ENCODE assay signal across 2 cellular contexts in the genomic region with DNA sequence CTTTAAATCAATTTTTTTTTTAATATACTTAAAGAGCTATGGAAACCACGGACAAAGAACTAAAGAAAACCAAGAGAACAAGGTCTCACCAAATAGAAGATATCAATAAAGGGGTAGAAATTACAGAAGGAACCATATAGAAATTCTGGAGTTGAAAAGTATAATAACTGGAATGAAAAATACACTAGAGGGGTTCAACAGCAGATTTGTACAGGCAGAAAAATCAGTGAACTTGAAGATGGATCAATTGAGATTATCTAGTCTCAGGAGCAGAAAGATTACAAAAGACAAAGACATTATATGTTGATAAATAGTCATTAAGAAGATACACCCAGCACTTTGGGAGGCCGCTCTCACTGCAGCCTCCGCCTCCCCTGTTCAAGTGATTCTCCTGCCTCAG.
TF ChIP-seq lines count a peak whose summit lies in the region.

No MANE protein-coding gene starts in this region.

TF ChIP-seq in HepG2, 621 proteins besides CTCF, POLR2A, EP300 and RAD21:
- TF ChIP-seq ZSCAN31 (CRISPR knock-in tag; IDR thresholded peaks at IDR 0.05; ENCODE audit: low read depth) = no peak
- TF ChIP-seq ZNF30 (CRISPR knock-in tag; IDR thresholded peaks at IDR 0.05) = no peak
- TF ChIP-seq ZNF160 (CRISPR knock-in tag; IDR thresholded peaks at IDR 0.05) = peak; percentile 99

TF ChIP-seq in K562, 482 proteins besides CTCF, POLR2A, EP300 and RAD21:
- TF ChIP-seq TRIM28 (IDR thresholded peaks at IDR 0.05) (peak; percentile 77), MYC (IDR thresholded peaks at IDR 0.05; ENCODE audit: low read depth, low read length) (no peak), MYC (CRISPR knock-in tag; IDR thresholded peaks at IDR 0.05; ENCODE audit: borderline replicate concordance, low read depth) (no peak), ILK (tag; IDR thresholded peaks at IDR 0.05; ENCODE audit: borderline replicate concordance, low read depth) (no peak), SAP30 (IDR thresholded peaks at IDR 0.05; ENCODE audit: borderline replicate concordance, insufficient read depth, low read depth, low read length, poor library complexity, severe bottlenecking) (no peak), CBX3 (IDR thresholded peaks at IDR 0.05; ENCODE audit: borderline replicate concordance in 1 of 2, low read length in 2 of 2) (0 out of 3 replicates have a peak, but pooled peaks of 1 of the 2 experiments have one; percentile 14)
- TF ChIP-seq, protein P1, sequence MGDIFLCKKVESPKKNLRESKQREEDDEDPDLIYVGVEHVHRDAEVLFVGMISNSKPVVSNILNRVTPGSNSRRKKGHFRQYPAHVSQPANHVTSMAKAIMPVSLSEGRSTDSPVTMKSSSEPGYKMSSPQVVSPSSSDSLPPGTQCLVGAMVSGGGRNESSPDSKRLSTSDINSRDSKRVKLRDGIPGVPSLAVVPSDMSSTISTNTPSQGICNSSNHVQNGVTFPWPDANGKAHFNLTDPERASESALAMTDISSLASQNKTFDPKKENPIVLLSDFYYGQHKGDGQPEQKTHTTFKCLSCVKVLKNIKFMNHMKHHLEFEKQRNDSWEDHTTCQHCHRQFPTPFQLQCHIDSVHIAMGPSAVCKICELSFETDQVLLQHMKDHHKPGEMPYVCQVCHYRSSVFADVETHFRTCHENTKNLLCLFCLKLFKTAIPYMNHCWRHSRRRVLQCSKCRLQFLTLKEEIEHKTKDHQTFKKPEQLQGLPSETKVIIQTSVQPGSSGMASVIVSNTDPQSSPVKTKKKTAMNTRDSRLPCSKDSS (IDR thresholded peaks at IDR 0.05; ENCODE audit: low read depth, partially characterized antibody) = peak; percentile 41
TF ChIP-seq in K562: peak in this region for 3.
